ENCODE assay signal across 22 cellular contexts in the genomic region with DNA sequence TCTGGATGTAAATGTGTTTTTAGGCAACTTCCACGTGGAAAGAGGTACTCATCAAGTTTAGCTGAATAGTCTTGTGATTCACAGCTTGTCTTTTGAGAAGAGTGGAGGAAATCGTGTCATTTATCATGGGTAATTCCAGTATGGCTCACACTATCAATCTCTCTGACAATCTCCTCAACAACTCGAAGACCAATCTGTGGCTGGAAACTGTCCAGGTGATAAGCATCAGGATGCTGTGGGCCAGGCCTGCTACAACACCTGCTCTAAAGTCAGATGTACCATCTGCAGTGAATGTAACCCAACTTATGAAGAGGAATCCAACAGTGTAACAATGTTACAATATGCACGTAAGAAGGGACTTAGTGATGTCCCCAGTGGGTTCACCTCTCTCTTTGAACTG.
DNase-seq lines count a peak whose midpoint lies in the region; ATAC-seq lines count a peak whose summit lies in the region.
"Had no signal": no experiment of that assay in that cellular context is flagged by ENCODE, and none has a peak within 500 bp of the region (broad histone marks: within the 10 kb centered on the region; RNA-seq: fewer than 3 reads in every experiment).

No MANE protein-coding gene starts in this region.

- ATAC-seq in activated T-cell treated with anti-CD3 and anti-CD28 coated beads, Interleukin-2, amount 50 U/mL, for 72 hours (replicated peaks in 1 of 2): peak; percentile 31 to 44
- ATAC-seq in T-helper 17 cell (no peak), HG03521 (IDR thresholded peaks at IDR 0.05; ENCODE audit: unreplicated experiment) (no peak), GM19455 (IDR thresholded peaks at IDR 0.05; ENCODE audit: unreplicated experiment) (no peak)
- ATAC-seq: HCT116 had no signal

- no peaks in the 10 kb centered on the region for H3K4me1 Mint-ChIP-seq in activated T-cell treated with anti-CD3 and anti-CD28 coated beads, Interleukin-2, amount 50 U/mL, for 72 hours (ENCODE audit: low read depth)
- no peaks in the 10 kb centered on the region for H3K4me1 Mint-ChIP-seq in T-helper 17 cell
- H3K4me1 Mint-ChIP-seq: CD8-positive, alpha-beta memory T cell had no signal

- no peaks in the 10 kb centered on the region for H3K9me3 Mint-ChIP-seq in activated T-cell treated with anti-CD3 and anti-CD28 coated beads, Interleukin-2, amount 50 U/mL, for 72 hours

- DNase-seq in NCI-H1105 treated with DMSO at 0.1 percent for 48 hours (lab: John Stamatoyannopoulos, UW) (peak; percentile 15), NCI-H1105 (lab: John Stamatoyannopoulos, UW) (no peak), DMS 273 (lab: John Stamatoyannopoulos, UW; ENCODE audit: unreplicated experiment) (peak; percentile 75), T-helper 17 cell (no peak)
- no peak for DNase-seq in activated T-cell treated with anti-CD3 and anti-CD28 coated beads, Interleukin-2, amount 50 U/mL, for 72 hours
- no peak for DNase-seq in activated T-cell treated with anti-CD3 and anti-CD28 coated beads, Interleukin-2, amount 50 U/mL, for 1 hour
- DNase-seq: C1 segment of cervical spinal cord; Calu3; CD8-positive, alpha-beta memory T cell; DMS53; EL; GF-D8; IMR-90; NCI-H187; NCI-H226; NCI-H510A treated with DMSO at 0.1 percent for 48 hours; NCI-H774; Peyer's patch; SW 1271 had no signal

- no peaks in the 10 kb centered on the region for H3K36me3 Mint-ChIP-seq in activated T-cell treated with anti-CD3 and anti-CD28 coated beads, Interleukin-2, amount 50 U/mL, for 72 hours (ENCODE audit: insufficient read depth in 2 of 2)
- no peaks in the 10 kb centered on the region for H3K36me3 Mint-ChIP-seq in T-helper 17 cell (ENCODE audit: low read depth)
- H3K36me3 Mint-ChIP-seq: CD8-positive, alpha-beta memory T cell had no signal

- no peak overlapping the region for H3K4me3 Mint-ChIP-seq in activated T-cell treated with anti-CD3 and anti-CD28 coated beads, Interleukin-2, amount 50 U/mL, for 72 hours
- H3K4me3 Mint-ChIP-seq in T-helper 17 cell: no peak overlapping the region
- H3K4me3 Mint-ChIP-seq: CD8-positive, alpha-beta memory T cell had no signal

- H3K9me3 ChIP-seq in T-helper 17 cell (ENCODE audit: control insufficient read depth, low read length, poor library complexity, severe bottlenecking): no peaks in the 10 kb centered on the region
- H3K9me3 ChIP-seq: Peyer's patch had no signal

- peaks cover 9% of the 10 kb centered on the region for H3K27me3 Mint-ChIP-seq in activated T-cell treated with anti-CD3 and anti-CD28 coated beads, Interleukin-2, amount 50 U/mL, for 72 hours (ENCODE audit: low read depth)
- H3K27me3 Mint-ChIP-seq in T-helper 17 cell: peaks cover 3% of the 10 kb centered on the region
- H3K27me3 Mint-ChIP-seq: CD8-positive, alpha-beta memory T cell had no signal

- no peak overlapping the region for H3K27ac Mint-ChIP-seq in activated T-cell treated with anti-CD3 and anti-CD28 coated beads, Interleukin-2, amount 50 U/mL, for 72 hours
- H3K27ac Mint-ChIP-seq in T-helper 17 cell: peak overlapping the region; percentile 5
- H3K27ac Mint-ChIP-seq: CD8-positive, alpha-beta memory T cell had no signal

Comparison
In these comparisons a context has a peak if more than half of its experiments do, and no peak if none do; other contexts are left out.
1. DNase-seq: peak in NCI-H1105 treated with DMSO at 0.1 percent for 48 hours (single experiment) and DMS 273 (single experiment); none in NCI-H1105 (single experiment), activated T-cell treated with anti-CD3 and anti-CD28 coated beads, Interleukin-2, amount 50 U/mL, for 72 hours (0 of 2), activated T-cell treated with anti-CD3 and anti-CD28 coated beads, Interleukin-2, amount 50 U/mL, for 1 hour (single experiment) and T-helper 17 cell (0 of 3).
2. ATAC-seq: peak in activated T-cell treated with anti-CD3 and anti-CD28 coated beads, Interleukin-2, amount 50 U/mL, for 72 hours (2 of 2); none in T-helper 17 cell (single experiment), HG03521 (single experiment) and GM19455 (single experiment).